Comparison of ENCODE assay signal across 2 cellular contexts in the genomic region with DNA sequence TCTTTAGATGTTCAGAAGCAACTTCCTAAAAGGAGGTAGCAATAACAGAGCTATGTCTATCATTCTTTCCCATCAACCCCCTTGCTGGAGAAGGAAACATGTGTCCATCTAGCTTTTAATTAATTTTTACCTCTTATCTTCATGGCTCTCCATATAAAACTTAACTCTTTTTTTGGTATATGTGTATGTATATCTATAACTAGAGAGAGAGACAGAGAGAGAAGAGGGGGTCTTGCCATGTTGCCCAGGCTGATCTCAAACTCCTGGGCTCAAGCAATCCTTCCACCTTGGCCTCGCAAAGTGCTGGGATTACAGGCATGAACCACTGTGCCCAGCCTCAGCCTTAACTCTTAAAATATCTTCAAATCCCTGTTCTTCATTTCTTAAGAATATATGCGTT. TPM values are rescaled to one million over a fixed set of nuclear protein-coding genes. Genes with fewer than 3 reads are reported as not detected.
DNase-seq lines count a peak whose midpoint lies in the region; ATAC-seq and TF ChIP-seq lines count a peak whose summit lies in the region.
"Not testable (repeated sequence)": the region's sequence is repeated elsewhere in the genome, so short reads cannot be mapped to it uniquely, and the experiment has no call there.

No MANE protein-coding gene starts in this region.

- POLR2A ChIA-PET in HEK293 (lab: Yijun Ruan, JAX): not testable (repeated sequence)

- H3K36me3 ChIP-seq in HEK293 (ENCODE audit: control insufficient read depth in 2 of 2, insufficient read depth in 1 of 2, low read length in 2 of 2): not testable (repeated sequence)

- H3K27ac ChIP-seq in HEK293 (ENCODE audit: extremely low read depth, low read depth, low read length): not testable (repeated sequence)

- H3K36me3 Mint-ChIP-seq in T-helper 17 cell (ENCODE audit: low read depth): not testable (repeated sequence)

- CTCF ChIA-PET in HEK293 (lab: Yijun Ruan, JAX): interaction anchor here (1.6 kb wide), 1 partner anchor 13 kb away, joined by 5 read pairs; no protein-coding TSS in a partner anchor

- not testable (repeated sequence) for H3K4me1 Mint-ChIP-seq in T-helper 17 cell

- not testable (repeated sequence) for H3K27me3 Mint-ChIP-seq in T-helper 17 cell

- not testable (repeated sequence) for DNase-seq in T-helper 17 cell

- H3K27ac Mint-ChIP-seq in T-helper 17 cell: peak overlapping the region; percentile 14

- H3K9me3 ChIP-seq in HEK293 (ENCODE audit: control insufficient read depth, insufficient read depth, low read depth, low read length); T-helper 17 cell (ENCODE audit: control insufficient read depth, low read length, poor library complexity, severe bottlenecking): not testable (repeated sequence)

- not testable (repeated sequence) for H3K4me1 ChIP-seq in HEK293 (ENCODE audit: control insufficient read depth, insufficient read depth, low read length)

- TF ChIP-seq CTCF in HEK293 (tag by site-specific recombination; IDR thresholded peaks at IDR 0.05): not testable (repeated sequence)

- not testable (repeated sequence) for H3K4me3 Mint-ChIP-seq in T-helper 17 cell

- not testable (repeated sequence) for H3K4me3 ChIP-seq in HEK293 (ENCODE audit: low read depth, low read length)

- ATAC-seq in T-helper 17 cell: not testable (repeated sequence)

TF ChIP-seq in HEK293, 187 proteins besides CTCF, POLR2A, EP300 and RAD21:
- peak; percentile 91 for TF ChIP-seq ZNF558 (tag by site-specific recombination; IDR thresholded peaks at IDR 0.05)
TF ChIP-seq in HEK293: peak in this region for 1; not testable (repeated sequence) for 186.

RNA-seq across cellular contexts. Expression of a gene that starts 10.6 kb away (rescaled TPM):
- 10 to 100 TPM; 13.4 to 17.6 TPM for total RNA-seq in T-helper 17 cell
